ENCODE assay signal across 18 cellular contexts in the genomic region with DNA sequence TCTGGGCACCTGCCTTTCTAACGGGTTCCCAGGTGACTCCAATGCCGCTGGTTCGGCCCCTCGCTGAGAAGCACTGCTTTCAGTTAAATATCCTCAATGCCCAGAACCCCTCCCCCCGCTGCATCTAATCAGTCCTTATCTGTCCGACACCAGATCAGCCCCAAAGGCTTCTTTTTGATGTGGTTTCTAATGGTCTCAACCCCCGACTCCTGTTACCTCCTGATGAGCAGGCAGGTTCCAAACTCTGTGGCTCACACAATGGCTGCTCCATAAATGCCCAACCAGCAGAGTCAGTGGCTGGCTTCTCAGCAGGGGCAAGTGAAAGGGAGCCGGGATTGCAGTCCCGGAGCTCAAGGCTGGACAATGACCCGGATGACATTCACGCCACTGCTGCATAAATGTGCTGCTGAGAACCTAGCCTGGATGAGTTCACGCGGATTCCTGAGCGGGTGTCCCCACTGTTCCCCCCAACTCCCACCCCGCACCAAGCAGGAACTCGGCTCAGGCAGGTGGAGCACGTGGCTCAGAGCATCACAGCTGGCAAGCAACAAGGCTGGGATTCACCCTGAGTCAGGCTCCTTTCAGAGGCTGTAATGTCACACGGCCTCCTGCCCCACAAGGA. TPM values are rescaled to one million over a fixed set of nuclear protein-coding genes. Genes with fewer than 3 reads are reported as not detected.
DNase-seq lines count a peak whose midpoint lies in the region; ATAC-seq and TF ChIP-seq lines count a peak whose summit lies in the region.
"Had no signal": no experiment of that assay in that cellular context is flagged by ENCODE, and none has a peak within 500 bp of the region (broad histone marks: within the 10 kb centered on the region; RNA-seq: fewer than 3 reads in every experiment).

No MANE protein-coding gene starts in this region.

- H4K20me1 ChIP-seq in BLaER1 treated with 17β-estradiol and CSF1 and Interleukin-3, amounts not matched to agents 10 nM and 100 nM, result peaks cover 0 to 54% (median 8%) of the 10 kb centered on the region in 11 experiments; a peak in 7 of 22 replicates

- H3K9me3 Mint-ChIP-seq in activated CD4-positive, alpha-beta memory T cell treated with anti-CD3 and anti-CD28 coated beads, Interleukin-2, amount 10 ng/mL, durations not matched to agents 7 days and 5 days, result no peaks in the 10 kb centered on the region

- H3K36me3 ChIP-seq in BLaER1 treated with 17β-estradiol and CSF1 and Interleukin-3, amounts not matched to agents 10 nM and 100 nM, result peaks cover 0 to 13% (median 5%) of the 10 kb centered on the region in 11 experiments; a peak in 4 of 22 replicates
- H3K36me3 ChIP-seq in H7 (replicated peaks; ENCODE audit: control insufficient read depth, insufficient read depth, low read length) (no peaks in the 10 kb centered on the region), adrenal gland (replicated peaks in 1 of 2) (no peaks in the 10 kb centered on the region)
- H3K36me3 ChIP-seq: BE2C had no signal

- H3K4me3 Mint-ChIP-seq in activated CD4-positive, alpha-beta memory T cell treated with anti-CD3 and anti-CD28 coated beads, Interleukin-2, amount 10 ng/mL, durations not matched to agents 7 days and 5 days, result no peak overlapping the region

- POLR2A ChIA-PET in activated CD4-positive, alpha-beta memory T cell treated with anti-CD3 and anti-CD28 coated beads, Interleukin-2, amount 10 ng/mL, durations not matched to agents 7 days and 5 days (lab: Charles Lee), result no interaction called here

- ATAC-seq in GM18519 (IDR thresholded peaks at IDR 0.05; ENCODE audit: low FRiP score, unreplicated experiment) (no peak), HG03571 (IDR thresholded peaks at IDR 0.05; ENCODE audit: unreplicated experiment) (no peak)

- TF ChIP-seq POLR2A in adrenal gland (IDR thresholded peaks at IDR 0.05), result no peak

- H3K27me3 ChIP-seq in BLaER1 treated with 17β-estradiol and CSF1 and Interleukin-3, amounts not matched to agents 10 nM and 100 nM, result peaks cover 0 to 47% (median 0%) of the 10 kb centered on the region in 11 experiments; a peak in 6 of 22 replicates
- no peaks in the 10 kb centered on the region for H3K27me3 ChIP-seq in H7 (ENCODE audit: control insufficient read depth, insufficient read depth, low read length)
- no peaks in the 10 kb centered on the region for H3K27me3 ChIP-seq in adrenal gland

- no peak overlapping the region for H3K27ac Mint-ChIP-seq in activated CD4-positive, alpha-beta memory T cell treated with anti-CD3 and anti-CD28 coated beads, Interleukin-2, amount 10 ng/mL, durations not matched to agents 7 days and 5 days

- peaks cover 15% of the 10 kb centered on the region for H3K27me3 Mint-ChIP-seq in activated CD4-positive, alpha-beta memory T cell treated with anti-CD3 and anti-CD28 coated beads, Interleukin-2, amount 10 ng/mL, durations not matched to agents 7 days and 5 days

- no peaks in the 10 kb centered on the region for H3K4me1 Mint-ChIP-seq in activated CD4-positive, alpha-beta memory T cell treated with anti-CD3 and anti-CD28 coated beads, Interleukin-2, amount 10 ng/mL, durations not matched to agents 7 days and 5 days

- no peak overlapping the region for H3K4me3 ChIP-seq in BLaER1 treated with 17β-estradiol and CSF1 and Interleukin-3, amounts not matched to agents 10 nM and 100 nM
- no peak overlapping the region for H3K4me3 ChIP-seq in H7 (ENCODE audit: insufficient read depth, low read depth, low read length)
- H3K4me3 ChIP-seq in adrenal gland, result no peak overlapping the region
- H3K4me3 ChIP-seq: psoas muscle had no signal

- CTCF ChIA-PET in activated CD4-positive, alpha-beta memory T cell treated with anti-CD3 and anti-CD28 coated beads, Interleukin-2, amount 10 ng/mL, durations not matched to agents 7 days and 5 days (lab: Charles Lee), result no interaction called here

- intact Hi-C loops in adrenal gland (cut with DNase I), result no loop called here

- H3K9me3 ChIP-seq in BLaER1 treated with 17β-estradiol and CSF1 and Interleukin-3, amounts not matched to agents 10 nM and 100 nM (replicated peaks in 1 of 11), result no peaks in the 10 kb centered on the region
- no peaks in the 10 kb centered on the region for H3K9me3 ChIP-seq in adrenal gland (replicated peaks in 1 of 3)
- H3K9me3 ChIP-seq: BE2C, psoas muscle had no signal

- H3K4me1 ChIP-seq in BLaER1 treated with 17β-estradiol and CSF1 and Interleukin-3, amounts not matched to agents 10 nM and 100 nM, result peaks cover 0 to 23% (median 6%) of the 10 kb centered on the region in 10 experiments; a peak in 9 of 20 replicates
- H3K4me1 ChIP-seq in adrenal gland (replicated peaks in 1 of 2), result peaks cover 0 to 5% of the 10 kb centered on the region in 2 donors
- H3K4me1 ChIP-seq: BE2C had no signal

- peak overlapping the region in 8 of 11 experiments; percentile 3 to 50 (median 20); a peak in 11 of 22 replicates for H3K4me2 ChIP-seq in BLaER1 treated with 17β-estradiol and CSF1 and Interleukin-3, amounts not matched to agents 10 nM and 100 nM

- no peak for TF ChIP-seq CTCF in adrenal gland (IDR thresholded peaks at IDR 0.05)

- DNase-seq in H7 (peak; percentile 64), adrenal gland (peak in 6 of 7 donors; percentile 39 to 71 (median 58)), left kidney (ENCODE audit: low read depth, low spot score) (peak; percentile 61), Ammon's horn (ENCODE audit: low spot score) (no peak)
- no peak for DNase-seq in activated CD4-positive, alpha-beta memory T cell treated with anti-CD3 and anti-CD28 coated beads, Interleukin-2, amount 10 ng/mL, durations not matched to agents 7 days and 5 days
- DNase-seq: GDM1; hypothalamus; midbrain; NCI-H446 treated with DMSO at 0.1 percent for 48 hours; psoas muscle; stimulated activated naive CD4-positive, alpha-beta T cell treated with Interleukin-2 at 50 U/mL for 16 hours had no signal

- no peak overlapping the region for H3K9ac ChIP-seq in BLaER1 treated with 17β-estradiol and CSF1 and Interleukin-3, amounts not matched to agents 10 nM and 100 nM

- WGBS in adrenal gland, 4 donors, result 40 to 52% (median 45%) methylated on average over 12 to 18 of the region's 18 CpGs

- no peaks in the 10 kb centered on the region for H3K36me3 Mint-ChIP-seq in activated CD4-positive, alpha-beta memory T cell treated with anti-CD3 and anti-CD28 coated beads, Interleukin-2, amount 10 ng/mL, durations not matched to agents 7 days and 5 days (ENCODE audit: low read depth)

- H3K27ac ChIP-seq in BLaER1 treated with 17β-estradiol and CSF1 and Interleukin-3, amounts not matched to agents 10 nM and 100 nM, result no peak overlapping the region
- H3K27ac ChIP-seq in adrenal gland, result peak overlapping the region in 1 of 5 donors; percentile 52
- H3K27ac ChIP-seq: psoas muscle, VCaP had no signal

RNA-seq across cellular contexts. Expression of a gene that starts 1.0 kb away (rescaled TPM):
- not detected in 2 replicates for total RNA-seq in H7 (2014; rRNA removed; shearing (Covaris generic))
- total RNA-seq in adrenal gland, result 1 to 10 TPM in 1 of 8 donors, under 1 TPM in 2, not detected in 5; 0.55 to 1.1 (median 0.65) TPM
- under 1 TPM in 2 of 3 donors, not detected in 1; 0.07 to 0.31 TPM for polyA plus RNA-seq in adrenal gland
- total RNA-seq in activated CD4-positive, alpha-beta memory T cell treated with anti-CD3 and anti-CD28 coated beads, Interleukin-2, amount 10 ng/mL, durations not matched to agents 7 days and 5 days, result not detected
- total RNA-seq: astrocyte, RPMI7951 had no signal

Comparison
In these comparisons a context has a peak if more than half of its experiments do, and no peak if none do; other contexts are left out.
1. DNase-seq: peak in H7 (single experiment), adrenal gland (6 of 7) and left kidney (single experiment); none in activated CD4-positive, alpha-beta memory T cell treated with anti-CD3 and anti-CD28 coated beads, Interleukin-2, amount 10 ng/mL, durations not matched to agents 7 days and 5 days (single experiment) and Ammon's horn (single experiment).